In the genomic region with DNA sequence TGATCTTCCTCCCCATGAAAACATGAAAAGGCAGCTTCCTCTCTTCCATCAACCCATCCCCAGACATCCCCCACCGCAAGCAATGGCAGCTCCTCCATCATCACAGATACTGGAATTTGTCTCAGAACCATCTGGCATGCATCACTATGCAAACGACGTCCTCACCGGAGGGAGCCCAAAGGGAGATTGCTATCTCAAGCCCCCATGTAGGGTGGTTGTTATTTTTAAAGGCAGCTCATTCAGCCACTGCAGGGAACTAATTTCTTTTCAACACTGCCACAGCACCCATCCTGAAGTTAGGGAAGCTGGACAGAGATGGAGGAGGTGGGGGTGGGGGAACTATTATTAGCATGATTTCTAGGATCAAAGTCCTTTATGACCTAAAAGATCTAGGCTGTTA, we compare ENCODE assay signal across 20 cellular contexts.
"Had no signal": no experiment of that assay in that cellular context is flagged by ENCODE, and none has a peak within 500 bp of the region (broad histone marks: within the 10 kb centered on the region; RNA-seq: fewer than 3 reads in every experiment).

No MANE protein-coding gene starts in this region.

- DNase-seq: colonic mucosa; dermis blood vessel endothelial cell; erythroblast; foreskin melanocyte; heart left ventricle; hippocampal formation; left ventricle myocardium inferior; naive thymus-derived CD4-positive, alpha-beta T cell; nephron progenitor cell; posterior cingulate gyrus; sigmoid colon; small intestine; stimulated activated CD4-positive, alpha-beta T cell treated with anti-CD3 and anti-CD28 coated beads, Interleukin-12 subunit alpha, Interleukin-12 subunit beta, amount 100 ng/mL, for 4 hours; stimulated activated naive CD4-positive, alpha-beta T cell; stomach; substantia nigra; transverse colon had no signal

- H3K36me3 ChIP-seq: colonic mucosa, heart left ventricle, left ventricle myocardium inferior, neutrophil, sigmoid colon, stomach, thoracic aorta, transverse colon had no signal

- H3K9me3 ChIP-seq: colonic mucosa, heart left ventricle, left ventricle myocardium inferior, neutrophil, thoracic aorta, transverse colon had no signal

- H3K36me3 Mint-ChIP-seq: naive thymus-derived CD4-positive, alpha-beta T cell had no signal

- H3K27ac ChIP-seq: colonic mucosa, heart left ventricle, left ventricle myocardium inferior, neutrophil, sigmoid colon, stomach, thoracic aorta, transverse colon had no signal

- ATAC-seq: heart left ventricle; naive thymus-derived CD4-positive, alpha-beta T cell had no signal

- H3K4me1 ChIP-seq: colonic mucosa, sigmoid colon, stomach, transverse colon had no signal

- H3K4me3 Mint-ChIP-seq: naive thymus-derived CD4-positive, alpha-beta T cell; nephron progenitor cell had no signal

- H3K27ac Mint-ChIP-seq: naive thymus-derived CD4-positive, alpha-beta T cell; nephron progenitor cell had no signal

- H3K27me3 ChIP-seq: colonic mucosa had no signal

- H3K4me3 ChIP-seq: colonic mucosa, heart left ventricle, left ventricle myocardium inferior, lung, sigmoid colon, stomach, thoracic aorta, transverse colon had no signal
